12 cellular contexts compared by ENCODE assay signal in genomic region chr6:113067612-113068262, GRCh38.
DNase-seq lines count a peak whose midpoint lies in the region; ATAC-seq and TF ChIP-seq lines count a peak whose summit lies in the region.
"Had no signal": no experiment of that assay in that cellular context is flagged by ENCODE, and none has a peak within 500 bp of the region (broad histone marks: within the 10 kb centered on the region; RNA-seq: fewer than 3 reads in every experiment).

No MANE protein-coding gene starts in this region.

- TF ChIP-seq CTCF in fibroblast of lung (conservative IDR thresholded peaks at IDR 0.05 in 1 of 2, IDR thresholded peaks at IDR 0.05 in 1 of 2; ENCODE audit: low read depth in 1 of 2, low read length in 2 of 2) (no peak), osteoblast (IDR thresholded peaks at IDR 0.05; ENCODE audit: extremely low read depth, low read depth, low read length) (no peak)

- H3K9me3 ChIP-seq in GM23248 (ENCODE audit: low read depth) (no peaks in the 10 kb centered on the region), SJSA1 (replicated peaks) (no peaks in the 10 kb centered on the region), fibroblast of lung (ENCODE audit: control insufficient read depth, insufficient read depth, low read depth, low read length) (no peaks in the 10 kb centered on the region), osteoblast (ENCODE audit: low read depth, low read length) (no peaks in the 10 kb centered on the region)

- H3K27ac ChIP-seq in GM23248 (peak overlapping the region; percentile 54), SJSA1 (peak overlapping the region; percentile 95), fibroblast of lung (ENCODE audit: insufficient read depth, low read length) (no peak overlapping the region), osteoblast (ENCODE audit: low read depth, low read length) (peak overlapping the region; percentile 86)
- H3K27ac ChIP-seq: BLaER1 treated with 17β-estradiol and CSF1 and Interleukin-3, amounts not matched to agents 10 nM and 100 nM had no signal

- H2AFZ ChIP-seq in GM23248 (peak overlapping the region; percentile 31; the same call in 1 of the 2 replicates), fibroblast of lung (ENCODE audit: low read length) (no peak overlapping the region), osteoblast (ENCODE audit: low read length) (peak overlapping the region; percentile 42)

- H3K36me3 ChIP-seq in GM23248 (ENCODE audit: low read depth) (no peaks in the 10 kb centered on the region; the same call in 1 of the 2 replicates), SJSA1 (no peaks in the 10 kb centered on the region), fibroblast of lung (ENCODE audit: control insufficient read depth, insufficient read depth, low read length) (no peaks in the 10 kb centered on the region), osteoblast (ENCODE audit: insufficient read depth, low read length) (no peaks in the 10 kb centered on the region)
- H3K36me3 ChIP-seq: BLaER1 treated with 17β-estradiol and CSF1 and Interleukin-3, amounts not matched to agents 10 nM and 100 nM had no signal

- H3K27me3 Mint-ChIP-seq in stimulated activated naive B cell treated with anti-CD40 and anti-IgM and Interleukin-4, amounts not matched to agents 10 μg/mL and 1 μg/mL and 100 μg/mL, for 72 hours, result peaks cover 0 to 5% of the 10 kb centered on the region in 2 donors
- H3K27me3 Mint-ChIP-seq: activated CD4-positive, alpha-beta T cell treated with anti-CD3 and anti-CD28 coated beads, Interleukin-2, amount 10 ng/mL, durations not matched to agents 7 days and 5 days had no signal

- H3K4me1 ChIP-seq in GM23248 (ENCODE audit: insufficient read depth) (peaks cover 44% of the 10 kb centered on the region), SJSA1 (replicated peaks) (peaks cover 38% of the 10 kb centered on the region), fibroblast of lung (ENCODE audit: control insufficient read depth, extremely low read depth, insufficient read depth, low read length) (peaks cover 8% of the 10 kb centered on the region), osteoblast (ENCODE audit: insufficient read depth, low read length) (peaks cover 37% of the 10 kb centered on the region)
- H3K4me1 ChIP-seq: BLaER1 treated with 17β-estradiol and CSF1 and Interleukin-3, amounts not matched to agents 10 nM and 100 nM had no signal

- H3F3A ChIP-seq in GM23248 (ENCODE audit: insufficient read depth), result peaks cover 19% of the 10 kb centered on the region

- H3K79me2 ChIP-seq in GM23248 (ENCODE audit: insufficient read depth), result no peaks in the 10 kb centered on the region
- H3K79me2 ChIP-seq in fibroblast of lung (ENCODE audit: control insufficient read depth, insufficient read depth, low read length), result no peaks in the 10 kb centered on the region
- no peaks in the 10 kb centered on the region for H3K79me2 ChIP-seq in osteoblast (ENCODE audit: insufficient read depth, low read length)

- peaks cover 1 to 14% of the 10 kb centered on the region in 2 donors for H3K4me1 Mint-ChIP-seq in stimulated activated naive B cell treated with anti-CD40 and anti-IgM and Interleukin-4, amounts not matched to agents 10 μg/mL and 1 μg/mL and 100 μg/mL, for 72 hours
- H3K4me1 Mint-ChIP-seq: activated CD4-positive, alpha-beta T cell treated with anti-CD3 and anti-CD28 coated beads, Interleukin-2, amount 10 ng/mL, durations not matched to agents 7 days and 5 days had no signal

- 87 to 89% methylated on average over 3 of the region's 3 CpGs for WGBS in GM23248 (ENCODE audit: low coverage in 1 of 2, low lambda C conversion rate in 2 of 2, missing lambda C conversion rate in 2 of 2), 2 experiments

- H3K27me3 ChIP-seq in GM23248 (replicated peaks; ENCODE audit: insufficient read depth) (no peaks in the 10 kb centered on the region), SJSA1 (replicated peaks) (no peaks in the 10 kb centered on the region), fibroblast of lung (ENCODE audit: control insufficient read depth, insufficient read depth, low read length) (no peaks in the 10 kb centered on the region), osteoblast (ENCODE audit: insufficient read depth, low read length) (no peaks in the 10 kb centered on the region)
- H3K27me3 ChIP-seq: BLaER1 treated with 17β-estradiol and CSF1 and Interleukin-3, amounts not matched to agents 10 nM and 100 nM had no signal

- no peak overlapping the region; the same call in 1 of the 2 replicates for H3K9ac ChIP-seq in GM23248
- no peak overlapping the region for H3K9ac ChIP-seq in fibroblast of lung (ENCODE audit: insufficient read depth, low read length)
- H3K9ac ChIP-seq: BLaER1 treated with 17β-estradiol and CSF1 and Interleukin-3, amounts not matched to agents 10 nM and 100 nM had no signal

- no peaks in the 10 kb centered on the region for H3K9me2 ChIP-seq in GM23248 (ENCODE audit: insufficient read depth)

- H4K20me1 ChIP-seq in GM23248 (ENCODE audit: insufficient read depth) (no peaks in the 10 kb centered on the region), fibroblast of lung (ENCODE audit: control insufficient read depth, extremely low read depth, insufficient read depth, low read length) (no peaks in the 10 kb centered on the region), osteoblast (ENCODE audit: insufficient read depth, low read length) (no peaks in the 10 kb centered on the region)
- H4K20me1 ChIP-seq: BLaER1 treated with 17β-estradiol and CSF1 and Interleukin-3, amounts not matched to agents 10 nM and 100 nM had no signal

- H3K27ac Mint-ChIP-seq in stimulated activated naive B cell treated with anti-CD40 and anti-IgM and Interleukin-4, amounts not matched to agents 10 μg/mL and 1 μg/mL and 100 μg/mL, for 72 hours, result no peak overlapping the region
- H3K27ac Mint-ChIP-seq: activated CD4-positive, alpha-beta T cell treated with anti-CD3 and anti-CD28 coated beads, Interleukin-2, amount 10 ng/mL, durations not matched to agents 7 days and 5 days had no signal

- ATAC-seq in stimulated activated naive B cell treated with anti-CD40 and anti-IgM and Interleukin-4, amounts not matched to agents 10 μg/mL and 1 μg/mL and 100 μg/mL, for 72 hours (replicated peaks), result no peak

- H3K4me3 ChIP-seq in GM23248 (peak overlapping the region; percentile 37), SJSA1 (no peak overlapping the region), fibroblast of lung (replicated peaks in 1 of 4; ENCODE audit: control extremely low read depth in 1 of 4, insufficient read depth in 1 of 4, low read depth in 3 of 4, low read length in 4 of 4) (no peak overlapping the region), osteoblast (ENCODE audit: insufficient read depth, low read length) (no peak overlapping the region)
- H3K4me3 ChIP-seq: BLaER1 treated with 17β-estradiol and CSF1 and Interleukin-3, amounts not matched to agents 10 nM and 100 nM had no signal

- in situ Hi-C loops in GM23248 (cut with MboI), result no loop called here

- DNase-seq in GM23248 (peak; percentile 56), SJSA1 (ENCODE audit: low read depth in 1 of 2, low spot score in 2 of 2) (peak in 1 of 2 experiments; percentile 78), fibroblast of lung (ENCODE audit: low read depth in 2 of 2) (peak; percentile 64 to 75), osteoblast (ENCODE audit: insufficient read length, low spot score, missing footprints) (no peak), Ammon's horn (ENCODE audit: low spot score) (no peak), NCI-H82 treated with DMSO at 0.1 percent for 48 hours (lab: John Stamatoyannopoulos, UW; ENCODE audit: unreplicated experiment) (no peak)
- no peak for DNase-seq in stimulated activated naive B cell treated with anti-CD40 and anti-IgM and Interleukin-4, amounts not matched to agents 10 μg/mL and 1 μg/mL and 100 μg/mL, for 72 hours
- DNase-seq: activated CD4-positive, alpha-beta T cell treated with anti-CD3 and anti-CD28 coated beads, Interleukin-2, amount 10 ng/mL, durations not matched to agents 7 days and 5 days; activated T-cell treated with anti-CD3 and anti-CD28 coated beads, Interleukin-2, amount 50 U/mL, for 48 hours; DMS53; NCI-H2081 had no signal

- no peaks in the 10 kb centered on the region for H3K9me3 Mint-ChIP-seq in stimulated activated naive B cell treated with anti-CD40 and anti-IgM and Interleukin-4, amounts not matched to agents 10 μg/mL and 1 μg/mL and 100 μg/mL, for 72 hours
- H3K9me3 Mint-ChIP-seq: activated CD4-positive, alpha-beta T cell treated with anti-CD3 and anti-CD28 coated beads, Interleukin-2, amount 10 ng/mL, durations not matched to agents 7 days and 5 days had no signal

- H3K4me2 ChIP-seq in GM23248 (ENCODE audit: unreplicated experiment) (peak overlapping the region; percentile 75), fibroblast of lung (ENCODE audit: extremely low read depth, insufficient read depth, low read length) (peak overlapping the region; percentile 4), osteoblast (ENCODE audit: insufficient read depth, low read length) (peak overlapping the region; percentile 66)
- H3K4me2 ChIP-seq: BLaER1 treated with 17β-estradiol and CSF1 and Interleukin-3, amounts not matched to agents 10 nM and 100 nM had no signal

- no peaks in the 10 kb centered on the region for H3K36me3 Mint-ChIP-seq in stimulated activated naive B cell treated with anti-CD40 and anti-IgM and Interleukin-4, amounts not matched to agents 10 μg/mL and 1 μg/mL and 100 μg/mL, for 72 hours

- H3K4me3 Mint-ChIP-seq in stimulated activated naive B cell treated with anti-CD40 and anti-IgM and Interleukin-4, amounts not matched to agents 10 μg/mL and 1 μg/mL and 100 μg/mL, for 72 hours, result no peak overlapping the region
- H3K4me3 Mint-ChIP-seq: activated CD4-positive, alpha-beta T cell treated with anti-CD3 and anti-CD28 coated beads, Interleukin-2, amount 10 ng/mL, durations not matched to agents 7 days and 5 days had no signal

Comparison
In these comparisons a context has a peak if more than half of its experiments do, and no peak if none do; other contexts are left out.
1. DNase-seq: peak in GM23248 (single experiment) and fibroblast of lung (2 of 2); none in osteoblast (single experiment), Ammon's horn (single experiment), NCI-H82 treated with DMSO at 0.1 percent for 48 hours (single experiment) and stimulated activated naive B cell treated with anti-CD40 and anti-IgM and Interleukin-4, amounts not matched to agents 10 μg/mL and 1 μg/mL and 100 μg/mL, for 72 hours (single experiment).
2. H3K4me2 ChIP-seq: peak in every context shown above with its lines; median percentile 75 in GM23248; 66 in osteoblast; 4 in fibroblast of lung.